Comparison of ENCODE assay signal across 1 cellular context in genomic region chr1:28718601-28719331, GRCh38.
TF ChIP-seq lines count a peak whose summit lies in the region.

No MANE protein-coding gene starts in this region.

TF ChIP-seq in K562, 482 proteins besides CTCF, POLR2A, EP300 and RAD21 (continued from another document and continues in another):
- TF ChIP-seq ZBTB40 (IDR thresholded peaks at IDR 0.05) (no peak), ZBTB40 (CRISPR knock-in tag; IDR thresholded peaks at IDR 0.05) (no peak), SIRT6 (IDR thresholded peaks at IDR 0.05; ENCODE audit: low read depth, low read length) (no peak), ZNF311 (CRISPR knock-in tag; IDR thresholded peaks at IDR 0.05) (no peak), ZNF23 (CRISPR knock-in tag; IDR thresholded peaks at IDR 0.05) (no peak), RNF219 (CRISPR knock-in tag; IDR thresholded peaks at IDR 0.05) (no peak), FOXJ2 (tag; IDR thresholded peaks at IDR 0.05) (no peak), TCF7L2 (IDR thresholded peaks at IDR 0.05; ENCODE audit: low read depth, low read length) (no peak), RBM39 (optimal IDR thresholded peaks at IDR 0.05; ENCODE audit: low read depth, low read length) (no peak), OTX1 (CRISPR knock-in tag; IDR thresholded peaks at IDR 0.05) (no peak), RBM25 (IDR thresholded peaks at IDR 0.05; ENCODE audit: low read depth, low read length, severe bottlenecking) (no peak), MAFK (IDR thresholded peaks at IDR 0.05; ENCODE audit: low read length) (peak; percentile 96), PRPF4 (IDR thresholded peaks at IDR 0.05; ENCODE audit: insufficient read depth, low read depth, low read length, poor library complexity, severe bottlenecking) (no peak), MYC (IDR thresholded peaks at IDR 0.05; ENCODE audit: low read depth, low read length) (no peak), MYC (CRISPR knock-in tag; IDR thresholded peaks at IDR 0.05; ENCODE audit: borderline replicate concordance, low read depth) (0 out of 2 replicates have a peak, but pooled peaks have one; percentile 31), EWSR1 (IDR thresholded peaks at IDR 0.05; ENCODE audit: borderline replicate concordance, low read depth, partially characterized antibody) (no peak), ZFP1 (CRISPR knock-in tag; IDR thresholded peaks at IDR 0.05) (no peak), ZNF174 (CRISPR knock-in tag; IDR thresholded peaks at IDR 0.05) (no peak), SMAD3 (CRISPR knock-in tag; conservative IDR thresholded peaks at IDR 0.05) (no peak), SRF (CRISPR knock-in tag; IDR thresholded peaks at IDR 0.05) (no peak), ZBED1 (IDR thresholded peaks at IDR 0.05) (no peak), ZBTB12 (CRISPR knock-in tag; IDR thresholded peaks at IDR 0.05) (no peak), ZBTB9 (CRISPR knock-in tag; IDR thresholded peaks at IDR 0.05) (no peak), NFIC (IDR thresholded peaks at IDR 0.05) (0 out of 2 replicates have a peak, but pooled peaks have one; percentile 11), ZSCAN29 (IDR thresholded peaks at IDR 0.05) (no peak), ZNF444 (CRISPR knock-in tag; IDR thresholded peaks at IDR 0.05) (no peak), ZNF77 (CRISPR knock-in tag; IDR thresholded peaks at IDR 0.05) (no peak), TRIM28 (IDR thresholded peaks at IDR 0.05) (peak; percentile 29; the same call in 1 of the 2 replicates), RNF2 (IDR thresholded peaks at IDR 0.05) (no peak)
- TF ChIP-seq, protein P1, sequence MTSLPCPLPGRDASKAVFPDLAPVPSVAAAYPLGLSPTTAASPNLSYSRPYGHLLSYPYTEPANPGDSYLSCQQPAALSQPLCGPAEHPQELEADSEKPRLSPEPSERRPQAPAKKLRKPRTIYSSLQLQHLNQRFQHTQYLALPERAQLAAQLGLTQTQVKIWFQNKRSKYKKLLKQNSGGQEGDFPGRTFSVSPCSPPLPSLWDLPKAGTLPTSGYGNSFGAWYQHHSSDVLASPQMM (CRISPR knock-in tag; IDR thresholded peaks at IDR 0.05): no peak
- TF ChIP-seq, protein P2, sequence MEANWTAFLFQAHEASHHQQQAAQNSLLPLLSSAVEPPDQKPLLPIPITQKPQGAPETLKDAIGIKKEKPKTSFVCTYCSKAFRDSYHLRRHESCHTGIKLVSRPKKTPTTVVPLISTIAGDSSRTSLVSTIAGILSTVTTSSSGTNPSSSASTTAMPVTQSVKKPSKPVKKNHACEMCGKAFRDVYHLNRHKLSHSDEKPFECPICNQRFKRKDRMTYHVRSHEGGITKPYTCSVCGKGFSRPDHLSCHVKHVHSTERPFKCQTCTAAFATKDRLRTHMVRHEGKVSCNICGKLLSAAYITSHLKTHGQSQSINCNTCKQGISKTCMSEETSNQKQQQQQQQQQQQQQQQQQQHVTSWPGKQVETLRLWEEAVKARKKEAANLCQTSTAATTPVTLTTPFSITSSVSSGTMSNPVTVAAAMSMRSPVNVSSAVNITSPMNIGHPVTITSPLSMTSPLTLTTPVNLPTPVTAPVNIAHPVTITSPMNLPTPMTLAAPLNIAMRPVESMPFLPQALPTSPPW (CRISPR knock-in tag; IDR thresholded peaks at IDR 0.05): no peak
- TF ChIP-seq, protein P3, sequence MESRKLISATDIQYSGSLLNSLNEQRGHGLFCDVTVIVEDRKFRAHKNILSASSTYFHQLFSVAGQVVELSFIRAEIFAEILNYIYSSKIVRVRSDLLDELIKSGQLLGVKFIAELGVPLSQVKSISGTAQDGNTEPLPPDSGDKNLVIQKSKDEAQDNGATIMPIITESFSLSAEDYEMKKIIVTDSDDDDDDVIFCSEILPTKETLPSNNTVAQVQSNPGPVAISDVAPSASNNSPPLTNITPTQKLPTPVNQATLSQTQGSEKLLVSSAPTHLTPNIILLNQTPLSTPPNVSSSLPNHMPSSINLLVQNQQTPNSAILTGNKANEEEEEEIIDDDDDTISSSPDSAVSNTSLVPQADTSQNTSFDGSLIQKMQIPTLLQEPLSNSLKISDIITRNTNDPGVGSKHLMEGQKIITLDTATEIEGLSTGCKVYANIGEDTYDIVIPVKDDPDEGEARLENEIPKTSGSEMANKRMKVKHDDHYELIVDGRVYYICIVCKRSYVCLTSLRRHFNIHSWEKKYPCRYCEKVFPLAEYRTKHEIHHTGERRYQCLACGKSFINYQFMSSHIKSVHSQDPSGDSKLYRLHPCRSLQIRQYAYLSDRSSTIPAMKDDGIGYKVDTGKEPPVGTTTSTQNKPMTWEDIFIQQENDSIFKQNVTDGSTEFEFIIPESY (CRISPR knock-in tag; IDR thresholded peaks at IDR 0.05): no peak
- TF ChIP-seq, protein P4, sequence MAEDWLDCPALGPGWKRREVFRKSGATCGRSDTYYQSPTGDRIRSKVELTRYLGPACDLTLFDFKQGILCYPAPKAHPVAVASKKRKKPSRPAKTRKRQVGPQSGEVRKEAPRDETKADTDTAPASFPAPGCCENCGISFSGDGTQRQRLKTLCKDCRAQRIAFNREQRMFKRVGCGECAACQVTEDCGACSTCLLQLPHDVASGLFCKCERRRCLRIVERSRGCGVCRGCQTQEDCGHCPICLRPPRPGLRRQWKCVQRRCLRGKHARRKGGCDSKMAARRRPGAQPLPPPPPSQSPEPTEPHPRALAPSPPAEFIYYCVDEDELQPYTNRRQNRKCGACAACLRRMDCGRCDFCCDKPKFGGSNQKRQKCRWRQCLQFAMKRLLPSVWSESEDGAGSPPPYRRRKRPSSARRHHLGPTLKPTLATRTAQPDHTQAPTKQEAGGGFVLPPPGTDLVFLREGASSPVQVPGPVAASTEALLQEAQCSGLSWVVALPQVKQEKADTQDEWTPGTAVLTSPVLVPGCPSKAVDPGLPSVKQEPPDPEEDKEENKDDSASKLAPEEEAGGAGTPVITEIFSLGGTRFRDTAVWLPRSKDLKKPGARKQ (CRISPR knock-in tag; IDR thresholded peaks at IDR 0.05): no peak
- TF ChIP-seq, protein P5, sequence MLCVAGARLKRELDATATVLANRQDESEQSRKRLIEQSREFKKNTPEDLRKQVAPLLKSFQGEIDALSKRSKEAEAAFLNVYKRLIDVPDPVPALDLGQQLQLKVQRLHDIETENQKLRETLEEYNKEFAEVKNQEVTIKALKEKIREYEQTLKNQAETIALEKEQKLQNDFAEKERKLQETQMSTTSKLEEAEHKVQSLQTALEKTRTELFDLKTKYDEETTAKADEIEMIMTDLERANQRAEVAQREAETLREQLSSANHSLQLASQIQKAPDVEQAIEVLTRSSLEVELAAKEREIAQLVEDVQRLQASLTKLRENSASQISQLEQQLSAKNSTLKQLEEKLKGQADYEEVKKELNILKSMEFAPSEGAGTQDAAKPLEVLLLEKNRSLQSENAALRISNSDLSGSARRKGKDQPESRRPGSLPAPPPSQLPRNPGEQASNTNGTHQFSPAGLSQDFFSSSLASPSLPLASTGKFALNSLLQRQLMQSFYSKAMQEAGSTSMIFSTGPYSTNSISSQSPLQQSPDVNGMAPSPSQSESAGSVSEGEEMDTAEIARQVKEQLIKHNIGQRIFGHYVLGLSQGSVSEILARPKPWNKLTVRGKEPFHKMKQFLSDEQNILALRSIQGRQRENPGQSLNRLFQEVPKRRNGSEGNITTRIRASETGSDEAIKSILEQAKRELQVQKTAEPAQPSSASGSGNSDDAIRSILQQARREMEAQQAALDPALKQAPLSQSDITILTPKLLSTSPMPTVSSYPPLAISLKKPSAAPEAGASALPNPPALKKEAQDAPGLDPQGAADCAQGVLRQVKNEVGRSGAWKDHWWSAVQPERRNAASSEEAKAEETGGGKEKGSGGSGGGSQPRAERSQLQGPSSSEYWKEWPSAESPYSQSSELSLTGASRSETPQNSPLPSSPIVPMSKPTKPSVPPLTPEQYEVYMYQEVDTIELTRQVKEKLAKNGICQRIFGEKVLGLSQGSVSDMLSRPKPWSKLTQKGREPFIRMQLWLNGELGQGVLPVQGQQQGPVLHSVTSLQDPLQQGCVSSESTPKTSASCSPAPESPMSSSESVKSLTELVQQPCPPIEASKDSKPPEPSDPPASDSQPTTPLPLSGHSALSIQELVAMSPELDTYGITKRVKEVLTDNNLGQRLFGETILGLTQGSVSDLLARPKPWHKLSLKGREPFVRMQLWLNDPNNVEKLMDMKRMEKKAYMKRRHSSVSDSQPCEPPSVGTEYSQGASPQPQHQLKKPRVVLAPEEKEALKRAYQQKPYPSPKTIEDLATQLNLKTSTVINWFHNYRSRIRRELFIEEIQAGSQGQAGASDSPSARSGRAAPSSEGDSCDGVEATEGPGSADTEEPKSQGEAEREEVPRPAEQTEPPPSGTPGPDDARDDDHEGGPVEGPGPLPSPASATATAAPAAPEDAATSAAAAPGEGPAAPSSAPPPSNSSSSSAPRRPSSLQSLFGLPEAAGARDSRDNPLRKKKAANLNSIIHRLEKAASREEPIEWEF (CRISPR knock-in tag; IDR thresholded peaks at IDR 0.05): no peak
